In the genomic region with DNA sequence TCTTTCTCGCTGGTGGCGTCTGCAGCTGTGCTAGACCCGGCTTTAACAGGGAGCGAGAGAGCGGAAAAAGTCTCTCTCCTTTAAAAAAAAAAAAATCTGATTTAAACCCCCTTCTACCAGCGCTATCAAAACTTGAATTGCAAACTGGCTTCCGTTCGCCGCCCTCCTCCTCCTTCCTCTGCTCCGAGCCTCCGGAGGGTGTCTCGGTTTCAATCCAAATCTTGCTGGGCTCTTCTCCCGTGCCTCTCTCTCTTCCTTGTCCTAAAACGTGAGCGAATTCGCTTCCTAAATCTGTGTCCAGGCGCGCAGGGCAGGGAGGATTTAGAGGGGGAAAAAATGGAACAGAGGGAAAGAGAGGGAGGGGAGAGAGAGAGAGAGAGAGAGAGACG, we compare ENCODE assay signal across 8 cellular contexts. TPM values are rescaled to one million over a fixed set of nuclear protein-coding genes. Genes with fewer than 3 reads are reported as not detected.
DNase-seq lines count a peak whose midpoint lies in the region; ATAC-seq and TF ChIP-seq lines count a peak whose summit lies in the region.

No MANE protein-coding gene starts in this region.

- H3K9me3 ChIP-seq in heart right ventricle = no peaks in the 10 kb centered on the region

- H3K9me3 Mint-ChIP-seq in activated CD8-positive, alpha-beta T cell treated with anti-CD3 and anti-CD28 coated beads for 36 hours = peaks cover 5% of the 10 kb centered on the region

- no peak for DNase-seq in GM12865 (ENCODE audit: low read depth)
- no peak for DNase-seq in activated CD8-positive, alpha-beta T cell treated with anti-CD3 and anti-CD28 coated beads for 36 hours
- DNase-seq in heart right ventricle = no peak
- DNase-seq in central memory CD4-positive, alpha-beta T cell = no peak
- no peak for DNase-seq in sciatic nerve (ENCODE audit: low spot score)
- DNase-seq in HCEC 1CT = no peak
- DNase-seq in foreskin melanocyte = no peak

- no peak for ATAC-seq in activated CD8-positive, alpha-beta T cell treated with anti-CD3 and anti-CD28 coated beads for 36 hours
- ATAC-seq in heart right ventricle = peak in 7 of 8 donors; percentile 1 to 16 (median 7)
- no peak for ATAC-seq in sciatic nerve

- TF ChIP-seq CTCF in GM12865 (IDR thresholded peaks at IDR 0.05; ENCODE audit: insufficient read depth, low read depth, low read length, missing control alignments) (no peak), heart right ventricle (IDR thresholded peaks at IDR 0.05) (no peak)
- no peak for TF ChIP-seq CTCF in activated CD8-positive, alpha-beta T cell treated with anti-CD3 and anti-CD28 coated beads for 36 hours (IDR thresholded peaks at IDR 0.05)

- no peak overlapping the region for H3K27ac Mint-ChIP-seq in activated CD8-positive, alpha-beta T cell treated with anti-CD3 and anti-CD28 coated beads for 36 hours

- POLR2A ChIA-PET in activated CD8-positive, alpha-beta T cell treated with anti-CD3 and anti-CD28 coated beads for 36 hours (lab: Charles Lee) = no interaction called here

- H3K27ac ChIP-seq in heart right ventricle = peak overlapping the region; percentile 78 to 95 (median 88)
- H3K27ac ChIP-seq in rectal smooth muscle tissue (ENCODE audit: low read depth, low read length) = peak overlapping the region; percentile 62

- peaks cover 92% of the 10 kb centered on the region for H3K27me3 Mint-ChIP-seq in activated CD8-positive, alpha-beta T cell treated with anti-CD3 and anti-CD28 coated beads for 36 hours

- H3K36me3 ChIP-seq in heart right ventricle = peaks cover 0 to 22% (median 0%) of the 10 kb centered on the region in 9 donors
- no peaks in the 10 kb centered on the region for H3K36me3 ChIP-seq in rectal smooth muscle tissue (ENCODE audit: control insufficient read depth, insufficient read depth, low read length)

- 0 to 1% methylated on average over 19 of the region's 19 CpGs for WGBS in heart right ventricle, 2 donors

- CTCF ChIA-PET in activated CD8-positive, alpha-beta T cell treated with anti-CD3 and anti-CD28 coated beads for 36 hours (lab: Charles Lee) = interaction anchor here (1.8 kb wide), 1 partner anchor 14 kb away, joined by 6 read pairs; no protein-coding TSS in a partner anchor

- intact Hi-C loops in activated CD8-positive, alpha-beta T cell treated with anti-CD3 and anti-CD28 coated beads for 36 hours (cut with micrococcal nuclease) = loop anchor here (10.0 kb wide), 1 partner anchor 279 kb away; the partner anchor contains the start of gene TBX5
- intact Hi-C loops in heart right ventricle (cut with DNase I) = loop anchor here in 5 of 10 donors (1.0 to 10.0 kb wide), 12 partner anchors 269 to 1070 kb away; no protein-coding TSS in a partner anchor
- intact Hi-C loops in sciatic nerve (cut with DNase I) = no loop called here

- peak overlapping the region; percentile 25 for H3K9ac ChIP-seq in rectal smooth muscle tissue (ENCODE audit: low read length)

- peaks cover 21% of the 10 kb centered on the region for H3K4me1 Mint-ChIP-seq in activated CD8-positive, alpha-beta T cell treated with anti-CD3 and anti-CD28 coated beads for 36 hours (ENCODE audit: low read depth)

- peaks cover 17 to 100% (median 37%) of the 10 kb centered on the region in 7 donors for H3K27me3 ChIP-seq in heart right ventricle
- H3K27me3 ChIP-seq in rectal smooth muscle tissue (ENCODE audit: control insufficient read depth, insufficient read depth, low read length) = peaks cover 20% of the 10 kb centered on the region

- H3K4me3 Mint-ChIP-seq in activated CD8-positive, alpha-beta T cell treated with anti-CD3 and anti-CD28 coated beads for 36 hours = peak overlapping the region; percentile 67

- H3K4me3 ChIP-seq in GM12865 (ENCODE audit: low read depth, low read length) (peak overlapping the region; percentile 41), heart right ventricle (peak overlapping the region; percentile 48 to 88 (median 76)), rectal smooth muscle tissue (ENCODE audit: low read length) (peak overlapping the region; percentile 79)

- no peaks in the 10 kb centered on the region for H3K36me3 Mint-ChIP-seq in activated CD8-positive, alpha-beta T cell treated with anti-CD3 and anti-CD28 coated beads for 36 hours (ENCODE audit: low read depth)

- H3K4me1 ChIP-seq in heart right ventricle (peaks cover 4 to 36% (median 22%) of the 10 kb centered on the region in 9 donors), rectal smooth muscle tissue (ENCODE audit: control insufficient read depth, insufficient read depth, low read length) (no peaks in the 10 kb centered on the region)

RNA-seq across cellular contexts. Expression of gene TBX3, which starts 0.3 kb away (rescaled TPM):
- not detected for total RNA-seq in activated CD8-positive, alpha-beta T cell treated with anti-CD3 and anti-CD28 coated beads for 36 hours
- total RNA-seq in heart right ventricle (10 to 100 TPM in 6 of 10 donors, 1 to 10 TPM in 4; 4.0 to 32.4 (median 11.4) TPM), sciatic nerve (26.3 TPM)
- 10 to 100 TPM in 1 of 2 donors, 1 to 10 TPM in 1; 9.7 to 20.9 TPM for polyA plus RNA-seq in heart right ventricle

Comparison
In these comparisons a context has a peak if more than half of its experiments do, and no peak if none do; other contexts are left out.
1. ATAC-seq: peak in heart right ventricle (7 of 8); none in activated CD8-positive, alpha-beta T cell treated with anti-CD3 and anti-CD28 coated beads for 36 hours (single experiment) and sciatic nerve (single experiment).
2. RNA of gene TBX3, which starts 0.3 kb away (total RNA-seq): 26.3 TPM in sciatic nerve (single experiment) and 4.0 to 32.4 TPM in heart right ventricle; not detected in activated CD8-positive, alpha-beta T cell treated with anti-CD3 and anti-CD28 coated beads for 36 hours; every median in the first group is over 4 times any median in the second.
3. Peak in every context shown above with its lines, with median percentiles within 50 percentile points of each other: H3K4me3 ChIP-seq.